Comparison of ENCODE assay signal across 1 cellular context in the genomic region with DNA sequence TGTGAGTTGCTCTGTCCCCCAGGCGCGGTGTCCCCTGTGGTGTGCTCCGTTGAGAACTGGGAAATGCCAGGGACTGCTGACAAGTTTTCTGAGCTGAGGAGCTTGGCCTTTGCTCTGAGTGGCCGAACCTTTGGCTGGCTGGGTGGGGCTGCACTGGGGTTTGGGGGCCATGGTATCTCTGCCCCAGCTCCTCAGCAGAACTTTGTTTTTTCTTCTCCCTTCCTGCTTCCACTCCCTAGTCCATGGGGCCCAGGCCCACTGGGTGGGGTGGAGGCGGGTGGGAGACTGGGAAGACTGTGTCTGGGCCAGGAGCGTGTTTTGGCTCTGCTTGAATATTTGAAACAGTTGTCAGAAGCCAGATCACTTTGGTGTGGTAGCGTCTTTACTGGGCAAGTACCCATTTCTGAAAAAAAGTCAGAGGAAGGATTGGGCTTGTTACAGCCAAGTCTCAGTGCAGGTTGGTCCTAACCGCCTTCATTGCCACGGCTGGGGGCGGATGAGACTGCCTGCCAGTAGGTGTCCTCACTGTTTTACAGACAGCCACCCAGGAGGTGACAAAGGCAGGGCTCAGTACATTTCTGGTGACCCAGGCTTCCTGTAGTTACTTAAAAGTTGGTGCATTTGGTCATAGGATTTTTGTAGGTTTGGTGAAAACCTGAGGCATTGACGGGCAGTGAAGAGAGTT.
TF ChIP-seq lines count a peak whose summit lies in the region.

No MANE protein-coding gene starts in this region.

TF ChIP-seq in GM23338, 12 proteins besides CTCF, POLR2A, EP300 and RAD21 (continued from another document):
- TF ChIP-seq, protein P1, sequence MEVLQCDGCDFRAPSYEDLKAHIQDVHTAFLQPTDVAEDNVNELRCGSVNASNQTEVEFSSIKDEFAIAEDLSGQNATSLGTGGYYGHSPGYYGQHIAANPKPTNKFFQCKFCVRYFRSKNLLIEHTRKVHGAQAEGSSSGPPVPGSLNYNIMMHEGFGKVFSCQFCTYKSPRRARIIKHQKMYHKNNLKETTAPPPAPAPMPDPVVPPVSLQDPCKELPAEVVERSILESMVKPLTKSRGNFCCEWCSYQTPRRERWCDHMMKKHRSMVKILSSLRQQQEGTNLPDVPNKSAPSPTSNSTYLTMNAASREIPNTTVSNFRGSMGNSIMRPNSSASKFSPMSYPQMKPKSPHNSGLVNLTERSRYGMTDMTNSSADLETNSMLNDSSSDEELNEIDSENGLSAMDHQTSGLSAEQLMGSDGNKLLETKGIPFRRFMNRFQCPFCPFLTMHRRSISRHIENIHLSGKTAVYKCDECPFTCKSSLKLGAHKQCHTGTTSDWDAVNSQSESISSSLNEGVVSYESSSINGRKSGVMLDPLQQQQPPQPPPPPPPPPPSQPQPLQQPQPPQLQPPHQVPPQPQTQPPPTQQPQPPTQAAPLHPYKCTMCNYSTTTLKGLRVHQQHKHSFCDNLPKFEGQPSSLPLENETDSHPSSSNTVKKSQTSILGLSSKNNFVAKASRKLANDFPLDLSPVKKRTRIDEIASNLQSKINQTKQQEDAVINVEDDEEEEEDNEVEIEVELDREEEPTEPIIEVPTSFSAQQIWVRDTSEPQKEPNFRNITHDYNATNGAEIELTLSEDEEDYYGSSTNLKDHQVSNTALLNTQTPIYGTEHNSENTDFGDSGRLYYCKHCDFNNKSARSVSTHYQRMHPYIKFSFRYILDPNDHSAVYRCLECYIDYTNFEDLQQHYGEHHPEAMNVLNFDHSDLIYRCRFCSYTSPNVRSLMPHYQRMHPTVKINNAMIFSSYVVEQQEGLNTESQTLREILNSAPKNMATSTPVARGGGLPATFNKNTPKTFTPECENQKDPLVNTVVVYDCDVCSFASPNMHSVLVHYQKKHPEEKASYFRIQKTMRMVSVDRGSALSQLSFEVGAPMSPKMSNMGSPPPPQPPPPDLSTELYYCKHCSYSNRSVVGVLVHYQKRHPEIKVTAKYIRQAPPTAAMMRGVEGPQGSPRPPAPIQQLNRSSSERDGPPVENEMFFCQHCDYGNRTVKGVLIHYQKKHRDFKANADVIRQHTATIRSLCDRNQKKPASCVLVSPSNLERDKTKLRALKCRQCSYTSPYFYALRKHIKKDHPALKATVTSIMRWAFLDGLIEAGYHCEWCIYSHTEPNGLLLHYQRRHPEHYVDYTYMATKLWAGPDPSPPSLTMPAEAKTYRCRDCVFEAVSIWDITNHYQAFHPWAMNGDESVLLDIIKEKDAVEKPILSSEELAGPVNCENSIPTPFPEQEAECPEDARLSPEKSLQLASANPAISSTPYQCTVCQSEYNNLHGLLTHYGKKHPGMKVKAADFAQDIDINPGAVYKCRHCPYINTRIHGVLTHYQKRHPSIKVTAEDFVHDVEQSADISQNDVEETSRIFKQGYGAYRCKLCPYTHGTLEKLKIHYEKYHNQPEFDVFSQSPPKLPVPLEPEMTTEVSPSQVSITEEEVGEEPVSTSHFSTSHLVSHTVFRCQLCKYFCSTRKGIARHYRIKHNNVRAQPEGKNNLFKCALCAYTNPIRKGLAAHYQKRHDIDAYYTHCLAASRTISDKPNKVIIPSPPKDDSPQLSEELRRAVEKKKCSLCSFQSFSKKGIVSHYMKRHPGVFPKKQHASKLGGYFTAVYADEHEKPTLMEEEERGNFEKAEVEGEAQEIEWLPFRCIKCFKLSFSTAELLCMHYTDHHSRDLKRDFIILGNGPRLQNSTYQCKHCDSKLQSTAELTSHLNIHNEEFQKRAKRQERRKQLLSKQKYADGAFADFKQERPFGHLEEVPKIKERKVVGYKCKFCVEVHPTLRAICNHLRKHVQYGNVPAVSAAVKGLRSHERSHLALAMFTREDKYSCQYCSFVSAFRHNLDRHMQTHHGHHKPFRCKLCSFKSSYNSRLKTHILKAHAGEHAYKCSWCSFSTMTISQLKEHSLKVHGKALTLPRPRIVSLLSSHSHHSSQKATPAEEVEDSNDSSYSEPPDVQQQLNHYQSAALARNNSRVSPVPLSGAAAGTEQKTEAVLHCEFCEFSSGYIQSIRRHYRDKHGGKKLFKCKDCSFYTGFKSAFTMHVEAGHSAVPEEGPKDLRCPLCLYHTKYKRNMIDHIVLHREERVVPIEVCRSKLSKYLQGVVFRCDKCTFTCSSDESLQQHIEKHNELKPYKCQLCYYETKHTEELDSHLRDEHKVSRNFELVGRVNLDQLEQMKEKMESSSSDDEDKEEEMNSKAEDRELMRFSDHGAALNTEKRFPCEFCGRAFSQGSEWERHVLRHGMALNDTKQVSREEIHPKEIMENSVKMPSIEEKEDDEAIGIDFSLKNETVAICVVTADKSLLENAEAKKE (CRISPR knock-in tag; IDR thresholded peaks at IDR 0.05): no peak
- TF ChIP-seq JUNB (IDR thresholded peaks at IDR 0.05; ENCODE audit: unreplicated experiment) (no peak), EZH2 (IDR thresholded peaks at IDR 0.05; ENCODE audit: low read depth, unreplicated experiment) (no peak), EZH2phosphoT487 (IDR thresholded peaks at IDR 0.05; ENCODE audit: unreplicated experiment) (no peak), NANOG (IDR thresholded peaks at IDR 0.05; ENCODE audit: borderline replicate concordance) (no peak), CREB1 (CRISPR knock-in tag; IDR thresholded peaks at IDR 0.05; ENCODE audit: low read depth) (no peak), ZNF331 (CRISPR knock-in tag; IDR thresholded peaks at IDR 0.05; ENCODE audit: low read depth) (no peak), ZNF114 (CRISPR knock-in tag; IDR thresholded peaks at IDR 0.05) (no peak), POLR2AphosphoS5 (IDR thresholded peaks at IDR 0.05; ENCODE audit: low read depth) (no peak)
- TF ChIP-seq, protein P2, sequence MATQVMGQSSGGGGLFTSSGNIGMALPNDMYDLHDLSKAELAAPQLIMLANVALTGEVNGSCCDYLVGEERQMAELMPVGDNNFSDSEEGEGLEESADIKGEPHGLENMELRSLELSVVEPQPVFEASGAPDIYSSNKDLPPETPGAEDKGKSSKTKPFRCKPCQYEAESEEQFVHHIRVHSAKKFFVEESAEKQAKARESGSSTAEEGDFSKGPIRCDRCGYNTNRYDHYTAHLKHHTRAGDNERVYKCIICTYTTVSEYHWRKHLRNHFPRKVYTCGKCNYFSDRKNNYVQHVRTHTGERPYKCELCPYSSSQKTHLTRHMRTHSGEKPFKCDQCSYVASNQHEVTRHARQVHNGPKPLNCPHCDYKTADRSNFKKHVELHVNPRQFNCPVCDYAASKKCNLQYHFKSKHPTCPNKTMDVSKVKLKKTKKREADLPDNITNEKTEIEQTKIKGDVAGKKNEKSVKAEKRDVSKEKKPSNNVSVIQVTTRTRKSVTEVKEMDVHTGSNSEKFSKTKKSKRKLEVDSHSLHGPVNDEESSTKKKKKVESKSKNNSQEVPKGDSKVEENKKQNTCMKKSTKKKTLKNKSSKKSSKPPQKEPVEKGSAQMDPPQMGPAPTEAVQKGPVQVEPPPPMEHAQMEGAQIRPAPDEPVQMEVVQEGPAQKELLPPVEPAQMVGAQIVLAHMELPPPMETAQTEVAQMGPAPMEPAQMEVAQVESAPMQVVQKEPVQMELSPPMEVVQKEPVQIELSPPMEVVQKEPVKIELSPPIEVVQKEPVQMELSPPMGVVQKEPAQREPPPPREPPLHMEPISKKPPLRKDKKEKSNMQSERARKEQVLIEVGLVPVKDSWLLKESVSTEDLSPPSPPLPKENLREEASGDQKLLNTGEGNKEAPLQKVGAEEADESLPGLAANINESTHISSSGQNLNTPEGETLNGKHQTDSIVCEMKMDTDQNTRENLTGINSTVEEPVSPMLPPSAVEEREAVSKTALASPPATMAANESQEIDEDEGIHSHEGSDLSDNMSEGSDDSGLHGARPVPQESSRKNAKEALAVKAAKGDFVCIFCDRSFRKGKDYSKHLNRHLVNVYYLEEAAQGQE (IDR thresholded peaks at IDR 0.05; ENCODE audit: unreplicated experiment): no peak
